ENCODE assay signal across 1 cellular context in the genomic region with DNA sequence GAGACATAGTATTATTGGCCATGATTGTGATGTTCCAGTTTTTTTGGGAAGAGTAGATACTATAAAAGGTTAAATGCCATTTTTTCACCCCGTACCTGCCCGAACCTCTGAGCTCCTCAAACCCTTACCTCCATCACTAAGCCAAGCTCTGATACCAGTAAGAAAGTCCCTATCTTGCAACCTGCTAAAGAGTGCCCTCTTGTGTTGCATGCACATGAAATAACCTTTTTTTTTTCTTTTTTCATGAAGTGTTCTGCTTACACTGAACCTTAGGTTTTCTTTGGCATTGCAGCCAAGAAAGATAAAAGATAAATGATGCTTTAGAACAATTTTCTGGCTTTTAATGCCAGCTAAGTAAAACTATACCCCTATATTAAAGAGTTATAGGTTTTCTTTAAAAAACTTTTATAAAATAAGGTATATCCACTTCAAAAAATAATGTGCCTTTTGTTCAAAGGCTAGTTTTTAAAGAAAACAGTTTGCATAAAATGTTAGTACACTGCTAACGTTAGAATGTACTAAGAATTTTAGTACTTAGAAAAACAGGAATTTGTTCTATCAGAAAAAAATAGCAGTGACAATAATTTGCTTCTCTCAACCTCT.
TF ChIP-seq lines count a peak whose summit lies in the region.

No MANE protein-coding gene starts in this region.

TF ChIP-seq in HepG2, 621 proteins besides CTCF, POLR2A, EP300 and RAD21 (continued from another document and continues in another):
- TF ChIP-seq, protein P1, sequence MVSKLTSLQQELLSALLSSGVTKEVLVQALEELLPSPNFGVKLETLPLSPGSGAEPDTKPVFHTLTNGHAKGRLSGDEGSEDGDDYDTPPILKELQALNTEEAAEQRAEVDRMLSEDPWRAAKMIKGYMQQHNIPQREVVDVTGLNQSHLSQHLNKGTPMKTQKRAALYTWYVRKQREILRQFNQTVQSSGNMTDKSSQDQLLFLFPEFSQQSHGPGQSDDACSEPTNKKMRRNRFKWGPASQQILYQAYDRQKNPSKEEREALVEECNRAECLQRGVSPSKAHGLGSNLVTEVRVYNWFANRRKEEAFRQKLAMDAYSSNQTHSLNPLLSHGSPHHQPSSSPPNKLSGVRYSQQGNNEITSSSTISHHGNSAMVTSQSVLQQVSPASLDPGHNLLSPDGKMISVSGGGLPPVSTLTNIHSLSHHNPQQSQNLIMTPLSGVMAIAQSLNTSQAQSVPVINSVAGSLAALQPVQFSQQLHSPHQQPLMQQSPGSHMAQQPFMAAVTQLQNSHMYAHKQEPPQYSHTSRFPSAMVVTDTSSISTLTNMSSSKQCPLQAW (CRISPR knock-in tag; IDR thresholded peaks at IDR 0.05): no peak
- no peak for TF ChIP-seq BRCA1 (CRISPR knock-in tag; IDR thresholded peaks at IDR 0.05)
- TF ChIP-seq ONECUT2 (CRISPR knock-in tag; IDR thresholded peaks at IDR 0.05): no peak
- no peak for TF ChIP-seq SSRP1 (CRISPR knock-in tag; IDR thresholded peaks at IDR 0.05)
- TF ChIP-seq, protein P2, sequence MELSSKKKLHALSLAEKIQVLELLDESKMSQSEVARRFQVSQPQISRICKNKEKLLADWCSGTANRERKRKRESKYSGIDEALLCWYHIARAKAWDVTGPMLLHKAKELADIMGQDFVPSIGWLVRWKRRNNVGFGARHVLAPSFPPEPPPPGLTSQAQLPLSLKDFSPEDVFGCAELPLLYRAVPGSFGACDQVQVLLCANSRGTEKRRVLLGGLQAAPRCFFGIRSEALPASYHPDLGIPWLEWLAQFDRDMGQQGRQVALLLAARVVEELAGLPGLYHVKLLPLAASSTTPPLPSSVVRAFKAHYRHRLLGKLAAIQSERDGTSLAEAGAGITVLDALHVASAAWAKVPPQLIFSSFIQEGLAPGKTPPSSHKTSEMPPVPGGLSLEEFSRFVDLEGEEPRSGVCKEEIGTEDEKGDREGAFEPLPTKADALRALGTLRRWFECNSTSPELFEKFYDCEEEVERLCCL (CRISPR knock-in tag; IDR thresholded peaks at IDR 0.05; ENCODE audit: borderline replicate concordance): no peak
- no peak for TF ChIP-seq EED (CRISPR knock-in tag; IDR thresholded peaks at IDR 0.05)
- TF ChIP-seq, protein P3, sequence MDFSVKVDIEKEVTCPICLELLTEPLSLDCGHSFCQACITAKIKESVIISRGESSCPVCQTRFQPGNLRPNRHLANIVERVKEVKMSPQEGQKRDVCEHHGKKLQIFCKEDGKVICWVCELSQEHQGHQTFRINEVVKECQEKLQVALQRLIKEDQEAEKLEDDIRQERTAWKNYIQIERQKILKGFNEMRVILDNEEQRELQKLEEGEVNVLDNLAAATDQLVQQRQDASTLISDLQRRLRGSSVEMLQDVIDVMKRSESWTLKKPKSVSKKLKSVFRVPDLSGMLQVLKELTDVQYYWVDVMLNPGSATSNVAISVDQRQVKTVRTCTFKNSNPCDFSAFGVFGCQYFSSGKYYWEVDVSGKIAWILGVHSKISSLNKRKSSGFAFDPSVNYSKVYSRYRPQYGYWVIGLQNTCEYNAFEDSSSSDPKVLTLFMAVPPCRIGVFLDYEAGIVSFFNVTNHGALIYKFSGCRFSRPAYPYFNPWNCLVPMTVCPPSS (IDR thresholded peaks at IDR 0.05): no peak
- TF ChIP-seq ZSCAN31 (CRISPR knock-in tag; IDR thresholded peaks at IDR 0.05; ENCODE audit: low read depth): no peak
- no peak for TF ChIP-seq SRSF4 (IDR thresholded peaks at IDR 0.05; ENCODE audit: low read depth, low read length, poor library complexity, severe bottlenecking)
- no peak for TF ChIP-seq FOXK2 (IDR thresholded peaks at IDR 0.05)
- TF ChIP-seq, protein P4, sequence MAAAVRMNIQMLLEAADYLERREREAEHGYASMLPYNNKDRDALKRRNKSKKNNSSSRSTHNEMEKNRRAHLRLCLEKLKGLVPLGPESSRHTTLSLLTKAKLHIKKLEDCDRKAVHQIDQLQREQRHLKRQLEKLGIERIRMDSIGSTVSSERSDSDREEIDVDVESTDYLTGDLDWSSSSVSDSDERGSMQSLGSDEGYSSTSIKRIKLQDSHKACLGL (CRISPR knock-in tag; IDR thresholded peaks at IDR 0.05): no peak
- TF ChIP-seq, protein P5, sequence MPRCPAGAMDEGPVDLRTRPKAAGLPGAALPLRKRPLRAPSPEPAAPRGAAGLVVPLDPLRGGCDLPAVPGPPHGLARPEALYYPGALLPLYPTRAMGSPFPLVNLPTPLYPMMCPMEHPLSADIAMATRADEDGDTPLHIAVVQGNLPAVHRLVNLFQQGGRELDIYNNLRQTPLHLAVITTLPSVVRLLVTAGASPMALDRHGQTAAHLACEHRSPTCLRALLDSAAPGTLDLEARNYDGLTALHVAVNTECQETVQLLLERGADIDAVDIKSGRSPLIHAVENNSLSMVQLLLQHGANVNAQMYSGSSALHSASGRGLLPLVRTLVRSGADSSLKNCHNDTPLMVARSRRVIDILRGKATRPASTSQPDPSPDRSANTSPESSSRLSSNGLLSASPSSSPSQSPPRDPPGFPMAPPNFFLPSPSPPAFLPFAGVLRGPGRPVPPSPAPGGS (CRISPR knock-in tag; IDR thresholded peaks at IDR 0.05): no peak
- 0 out of 2 replicates have a peak, but pooled peaks have one; percentile 46 for TF ChIP-seq KAT8 (CRISPR knock-in tag; IDR thresholded peaks at IDR 0.05)
- TF ChIP-seq, protein P6, sequence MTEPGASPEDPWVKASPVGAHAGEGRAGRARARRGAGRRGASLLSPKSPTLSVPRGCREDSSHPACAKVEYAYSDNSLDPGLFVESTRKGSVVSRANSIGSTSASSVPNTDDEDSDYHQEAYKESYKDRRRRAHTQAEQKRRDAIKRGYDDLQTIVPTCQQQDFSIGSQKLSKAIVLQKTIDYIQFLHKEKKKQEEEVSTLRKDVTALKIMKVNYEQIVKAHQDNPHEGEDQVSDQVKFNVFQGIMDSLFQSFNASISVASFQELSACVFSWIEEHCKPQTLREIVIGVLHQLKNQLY (CRISPR knock-in tag; IDR thresholded peaks at IDR 0.05): no peak
- TF ChIP-seq, protein P7, sequence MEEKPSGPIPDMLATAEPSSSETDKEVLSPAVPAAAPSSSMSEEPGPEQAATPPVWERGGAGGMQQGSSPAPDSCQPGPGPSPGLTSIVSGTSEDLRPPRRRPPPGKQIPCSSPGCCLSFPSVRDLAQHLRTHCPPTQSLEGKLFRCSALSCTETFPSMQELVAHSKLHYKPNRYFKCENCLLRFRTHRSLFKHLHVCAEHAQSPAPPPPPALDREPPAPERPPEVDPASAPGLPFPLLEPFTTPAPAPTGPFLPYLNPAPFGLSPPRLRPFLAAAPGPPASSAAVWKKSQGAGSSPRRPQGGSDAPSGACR (CRISPR knock-in tag; IDR thresholded peaks at IDR 0.05): no peak
- no peak for TF ChIP-seq ZNF850 (CRISPR knock-in tag; conservative IDR thresholded peaks at IDR 0.05)
- no peak for TF ChIP-seq ZNF326 (CRISPR knock-in tag; IDR thresholded peaks at IDR 0.05; ENCODE audit: borderline replicate concordance)
- TF ChIP-seq, protein P8, sequence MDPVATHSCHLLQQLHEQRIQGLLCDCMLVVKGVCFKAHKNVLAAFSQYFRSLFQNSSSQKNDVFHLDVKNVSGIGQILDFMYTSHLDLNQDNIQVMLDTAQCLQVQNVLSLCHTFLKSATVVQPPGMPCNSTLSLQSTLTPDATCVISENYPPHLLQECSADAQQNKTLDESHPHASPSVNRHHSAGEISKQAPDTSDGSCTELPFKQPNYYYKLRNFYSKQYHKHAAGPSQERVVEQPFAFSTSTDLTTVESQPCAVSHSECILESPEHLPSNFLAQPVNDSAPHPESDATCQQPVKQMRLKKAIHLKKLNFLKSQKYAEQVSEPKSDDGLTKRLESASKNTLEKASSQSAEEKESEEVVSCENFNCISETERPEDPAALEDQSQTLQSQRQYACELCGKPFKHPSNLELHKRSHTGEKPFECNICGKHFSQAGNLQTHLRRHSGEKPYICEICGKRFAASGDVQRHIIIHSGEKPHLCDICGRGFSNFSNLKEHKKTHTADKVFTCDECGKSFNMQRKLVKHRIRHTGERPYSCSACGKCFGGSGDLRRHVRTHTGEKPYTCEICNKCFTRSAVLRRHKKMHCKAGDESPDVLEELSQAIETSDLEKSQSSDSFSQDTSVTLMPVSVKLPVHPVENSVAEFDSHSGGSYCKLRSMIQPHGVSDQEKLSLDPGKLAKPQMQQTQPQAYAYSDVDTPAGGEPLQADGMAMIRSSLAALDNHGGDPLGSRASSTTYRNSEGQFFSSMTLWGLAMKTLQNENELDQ (CRISPR knock-in tag; IDR thresholded peaks at IDR 0.05; ENCODE audit: borderline replicate concordance): no peak
- no peak for TF ChIP-seq PCBP2 (optimal IDR thresholded peaks at IDR 0.05; ENCODE audit: low read depth, low read length, poor library complexity, severe bottlenecking)
- TF ChIP-seq, protein P9, sequence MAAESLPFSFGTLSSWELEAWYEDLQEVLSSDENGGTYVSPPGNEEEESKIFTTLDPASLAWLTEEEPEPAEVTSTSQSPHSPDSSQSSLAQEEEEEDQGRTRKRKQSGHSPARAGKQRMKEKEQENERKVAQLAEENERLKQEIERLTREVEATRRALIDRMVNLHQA (CRISPR knock-in tag; IDR thresholded peaks at IDR 0.05): no peak
- no peak for TF ChIP-seq ZNF350 (CRISPR knock-in tag; IDR thresholded peaks at IDR 0.05; ENCODE audit: borderline replicate concordance, low read depth)
- no peak for TF ChIP-seq ZNF891 (CRISPR knock-in tag; IDR thresholded peaks at IDR 0.05)
- TF ChIP-seq EEA1 (CRISPR knock-in tag; IDR thresholded peaks at IDR 0.05; ENCODE audit: borderline replicate concordance): no peak
- TF ChIP-seq, protein P10, sequence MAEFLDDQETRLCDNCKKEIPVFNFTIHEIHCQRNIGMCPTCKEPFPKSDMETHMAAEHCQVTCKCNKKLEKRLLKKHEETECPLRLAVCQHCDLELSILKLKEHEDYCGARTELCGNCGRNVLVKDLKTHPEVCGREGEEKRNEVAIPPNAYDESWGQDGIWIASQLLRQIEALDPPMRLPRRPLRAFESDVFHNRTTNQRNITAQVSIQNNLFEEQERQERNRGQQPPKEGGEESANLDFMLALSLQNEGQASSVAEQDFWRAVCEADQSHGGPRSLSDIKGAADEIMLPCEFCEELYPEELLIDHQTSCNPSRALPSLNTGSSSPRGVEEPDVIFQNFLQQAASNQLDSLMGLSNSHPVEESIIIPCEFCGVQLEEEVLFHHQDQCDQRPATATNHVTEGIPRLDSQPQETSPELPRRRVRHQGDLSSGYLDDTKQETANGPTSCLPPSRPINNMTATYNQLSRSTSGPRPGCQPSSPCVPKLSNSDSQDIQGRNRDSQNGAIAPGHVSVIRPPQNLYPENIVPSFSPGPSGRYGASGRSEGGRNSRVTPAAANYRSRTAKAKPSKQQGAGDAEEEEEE (CRISPR knock-in tag; IDR thresholded peaks at IDR 0.05; ENCODE audit: borderline replicate concordance): no peak
- no peak for TF ChIP-seq BCL6 (CRISPR knock-in tag; IDR thresholded peaks at IDR 0.05)
- no peak for TF ChIP-seq SP140L (CRISPR knock-in tag; IDR thresholded peaks at IDR 0.05; ENCODE audit: borderline replicate concordance)
- TF ChIP-seq MIER2 (CRISPR knock-in tag; IDR thresholded peaks at IDR 0.05): no peak
- TF ChIP-seq BRD4 (CRISPR knock-in tag; IDR thresholded peaks at IDR 0.05): no peak
- TF ChIP-seq TCF12 (IDR thresholded peaks at IDR 0.05): no peak
- TF ChIP-seq TCF12 (CRISPR knock-in tag; IDR thresholded peaks at IDR 0.05): no peak
- no peak for TF ChIP-seq ZNF263 (CRISPR knock-in tag; IDR thresholded peaks at IDR 0.05)
- no peak for TF ChIP-seq ZNF839 (CRISPR knock-in tag; IDR thresholded peaks at IDR 0.05; ENCODE audit: borderline replicate concordance)
- TF ChIP-seq ZFY (CRISPR knock-in tag; IDR thresholded peaks at IDR 0.05): no peak
- TF ChIP-seq, protein P11, sequence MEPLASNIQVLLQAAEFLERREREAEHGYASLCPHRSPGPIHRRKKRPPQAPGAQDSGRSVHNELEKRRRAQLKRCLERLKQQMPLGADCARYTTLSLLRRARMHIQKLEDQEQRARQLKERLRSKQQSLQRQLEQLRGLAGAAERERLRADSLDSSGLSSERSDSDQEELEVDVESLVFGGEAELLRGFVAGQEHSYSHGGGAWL (CRISPR knock-in tag; IDR thresholded peaks at IDR 0.05): no peak
- no peak for TF ChIP-seq ZNF782 (CRISPR knock-in tag; IDR thresholded peaks at IDR 0.05; ENCODE audit: borderline replicate concordance)
- TF ChIP-seq HOXA7 (CRISPR knock-in tag; IDR thresholded peaks at IDR 0.05): no peak
- no peak for TF ChIP-seq SIN3A (IDR thresholded peaks at IDR 0.05; ENCODE audit: borderline replicate concordance, low read depth, low read length)
- TF ChIP-seq ERF (CRISPR knock-in tag; IDR thresholded peaks at IDR 0.05): peak; percentile 33; the same call in 1 of the 2 replicates
- TF ChIP-seq, protein P12, sequence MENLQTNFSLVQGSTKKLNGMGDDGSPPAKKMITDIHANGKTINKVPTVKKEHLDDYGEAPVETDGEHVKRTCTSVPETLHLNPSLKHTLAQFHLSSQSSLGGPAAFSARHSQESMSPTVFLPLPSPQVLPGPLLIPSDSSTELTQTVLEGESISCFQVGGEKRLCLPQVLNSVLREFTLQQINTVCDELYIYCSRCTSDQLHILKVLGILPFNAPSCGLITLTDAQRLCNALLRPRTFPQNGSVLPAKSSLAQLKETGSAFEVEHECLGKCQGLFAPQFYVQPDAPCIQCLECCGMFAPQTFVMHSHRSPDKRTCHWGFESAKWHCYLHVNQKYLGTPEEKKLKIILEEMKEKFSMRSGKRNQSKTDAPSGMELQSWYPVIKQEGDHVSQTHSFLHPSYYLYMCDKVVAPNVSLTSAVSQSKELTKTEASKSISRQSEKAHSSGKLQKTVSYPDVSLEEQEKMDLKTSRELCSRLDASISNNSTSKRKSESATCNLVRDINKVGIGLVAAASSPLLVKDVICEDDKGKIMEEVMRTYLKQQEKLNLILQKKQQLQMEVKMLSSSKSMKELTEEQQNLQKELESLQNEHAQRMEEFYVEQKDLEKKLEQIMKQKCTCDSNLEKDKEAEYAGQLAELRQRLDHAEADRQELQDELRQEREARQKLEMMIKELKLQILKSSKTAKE (CRISPR knock-in tag; IDR thresholded peaks at IDR 0.05; ENCODE audit: borderline replicate concordance): no peak
- TF ChIP-seq NCOA5 (CRISPR knock-in tag; IDR thresholded peaks at IDR 0.05): no peak
- TF ChIP-seq, protein P13, sequence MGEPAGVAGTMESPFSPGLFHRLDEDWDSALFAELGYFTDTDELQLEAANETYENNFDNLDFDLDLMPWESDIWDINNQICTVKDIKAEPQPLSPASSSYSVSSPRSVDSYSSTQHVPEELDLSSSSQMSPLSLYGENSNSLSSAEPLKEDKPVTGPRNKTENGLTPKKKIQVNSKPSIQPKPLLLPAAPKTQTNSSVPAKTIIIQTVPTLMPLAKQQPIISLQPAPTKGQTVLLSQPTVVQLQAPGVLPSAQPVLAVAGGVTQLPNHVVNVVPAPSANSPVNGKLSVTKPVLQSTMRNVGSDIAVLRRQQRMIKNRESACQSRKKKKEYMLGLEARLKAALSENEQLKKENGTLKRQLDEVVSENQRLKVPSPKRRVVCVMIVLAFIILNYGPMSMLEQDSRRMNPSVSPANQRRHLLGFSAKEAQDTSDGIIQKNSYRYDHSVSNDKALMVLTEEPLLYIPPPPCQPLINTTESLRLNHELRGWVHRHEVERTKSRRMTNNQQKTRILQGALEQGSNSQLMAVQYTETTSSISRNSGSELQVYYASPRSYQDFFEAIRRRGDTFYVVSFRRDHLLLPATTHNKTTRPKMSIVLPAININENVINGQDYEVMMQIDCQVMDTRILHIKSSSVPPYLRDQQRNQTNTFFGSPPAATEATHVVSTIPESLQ (CRISPR knock-in tag; conservative IDR thresholded peaks at IDR 0.05): 0 out of 2 replicates have a peak, but pooled peaks have one; percentile 67
- TF ChIP-seq ISL2 (CRISPR knock-in tag; IDR thresholded peaks at IDR 0.05): no peak
- TF ChIP-seq KLF16 (CRISPR knock-in tag; IDR thresholded peaks at IDR 0.05): no peak
- TF ChIP-seq GPN1 (CRISPR knock-in tag; IDR thresholded peaks at IDR 0.05; ENCODE audit: borderline replicate concordance): no peak
